In genomic region chr11:120489799-120490198, GRCh38 we compare ENCODE assay signal across 18 cellular contexts. TPM values are rescaled to one million over a fixed set of nuclear protein-coding genes. Genes with fewer than 3 reads are reported as not detected.
A peak's percentile ranks its signal among the peaks of the same experiment; 100 is the strongest.
DNase-seq lines count a peak whose midpoint lies in the region; ATAC-seq and TF ChIP-seq lines count a peak whose summit lies in the region.
"Had no signal": no experiment of that assay in that cellular context is flagged by ENCODE, and none has a peak within 500 bp of the region (broad histone marks: within the 10 kb centered on the region; RNA-seq: fewer than 3 reads in every experiment).

No MANE protein-coding gene starts in this region.

- POLR2A ChIA-PET in HEK293 (lab: Yijun Ruan, JAX), result no interaction called here

- H3K4me1 ChIP-seq in HEK293 (ENCODE audit: control insufficient read depth, insufficient read depth, low read length) (peaks cover 3% of the 10 kb centered on the region; the same call in 1 of the 2 replicates), mucosa of descending colon (ENCODE audit: low read depth) (no peaks in the 10 kb centered on the region)
- H3K4me1 ChIP-seq: BLaER1, HAP-1 had no signal

- H3K4me3 ChIP-seq in HEK293 (ENCODE audit: low read depth, low read length) (no peak overlapping the region), mucosa of descending colon (no peak overlapping the region)
- H3K4me3 ChIP-seq: BLaER1, HAP-1 had no signal

- in situ Hi-C loops in ACHN (cut with HindIII; ENCODE audit: low pct_ligation_motif_present, low pct_unique_long_range_greater_than_20kb, low sequenced_read_pairs), result no loop called here

- intact Hi-C loops in mucosa of descending colon (cut with DNase I, micrococcal nuclease), result no loop called here

- peaks cover 0 to 13% of the 10 kb centered on the region in 2 experiments; a peak in 2 of 3 replicates for H3K36me3 ChIP-seq in HEK293 (ENCODE audit: control insufficient read depth in 2 of 2, insufficient read depth in 1 of 2, low read length in 2 of 2)
- H3K36me3 ChIP-seq in mucosa of descending colon (ENCODE audit: low read depth), result no peaks in the 10 kb centered on the region

- H3K27ac ChIP-seq in HEK293 (ENCODE audit: extremely low read depth, low read depth, low read length), result no peak overlapping the region
- H3K27ac ChIP-seq: BLaER1, C4-2B had no signal

- H3K9me3 ChIP-seq in HEK293 (ENCODE audit: control insufficient read depth, insufficient read depth, low read depth, low read length) (no peaks in the 10 kb centered on the region), mucosa of descending colon (no peaks in the 10 kb centered on the region)
- H3K9me3 ChIP-seq: BLaER1, HAP-1 had no signal

- CTCF ChIA-PET in HEK293 (lab: Yijun Ruan, JAX), result interaction anchor here (1.3 kb wide), 1 partner anchor 12 kb away, joined by 5 read pairs; no protein-coding TSS in a partner anchor

- peak; percentile 88 to 90 for DNase-seq in NCI-H526 (lab: John Stamatoyannopoulos, UW)
- no peak for DNase-seq in mucosa of descending colon
- no peak for DNase-seq in ACHN
- DNase-seq in CD1c-positive myeloid dendritic cell (ENCODE audit: extremely low spot score), result no peak
- DNase-seq: Calu3; CD4-positive, alpha-beta memory T cell; COR-L47; DMS53; DMS79 treated with DMSO at 0.1 percent for 48 hours; GF-D8; GOT3 had no signal

- TF ChIP-seq CTCF in HEK293 (tag by site-specific recombination; IDR thresholded peaks at IDR 0.05) (no peak), mucosa of descending colon (IDR thresholded peaks at IDR 0.05) (no peak)

- ATAC-seq in mucosa of descending colon, result peak; percentile 68
- ATAC-seq in HG03521 (IDR thresholded peaks at IDR 0.05; ENCODE audit: unreplicated experiment), result no peak

TF ChIP-seq in HEK293, 187 proteins besides CTCF, POLR2A, EP300 and RAD21:
- TF ChIP-seq ZXDB (tag by site-specific recombination; IDR thresholded peaks at IDR 0.05), result no peak
- TF ChIP-seq, protein P1, sequence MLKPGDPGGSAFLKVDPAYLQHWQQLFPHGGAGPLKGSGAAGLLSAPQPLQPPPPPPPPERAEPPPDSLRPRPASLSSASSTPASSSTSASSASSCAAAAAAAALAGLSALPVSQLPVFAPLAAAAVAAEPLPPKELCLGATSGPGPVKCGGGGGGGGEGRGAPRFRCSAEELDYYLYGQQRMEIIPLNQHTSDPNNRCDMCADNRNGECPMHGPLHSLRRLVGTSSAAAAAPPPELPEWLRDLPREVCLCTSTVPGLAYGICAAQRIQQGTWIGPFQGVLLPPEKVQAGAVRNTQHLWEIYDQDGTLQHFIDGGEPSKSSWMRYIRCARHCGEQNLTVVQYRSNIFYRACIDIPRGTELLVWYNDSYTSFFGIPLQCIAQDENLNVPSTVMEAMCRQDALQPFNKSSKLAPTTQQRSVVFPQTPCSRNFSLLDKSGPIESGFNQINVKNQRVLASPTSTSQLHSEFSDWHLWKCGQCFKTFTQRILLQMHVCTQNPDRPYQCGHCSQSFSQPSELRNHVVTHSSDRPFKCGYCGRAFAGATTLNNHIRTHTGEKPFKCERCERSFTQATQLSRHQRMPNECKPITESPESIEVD (tag by site-specific recombination; IDR thresholded peaks at IDR 0.05), result peak; percentile 30; the same call in 1 of the 2 replicates

RNA-seq across cellular contexts. Expression of gene GRIK4, which starts 21.7 kb away (rescaled TPM):
- total RNA-seq in mucosa of descending colon, result under 1 TPM in 2 of 3 donors, not detected in 1; 0.36 to 0.51 TPM
- total RNA-seq: A172; A673; Calu3; CD4-positive, alpha-beta memory T cell had no signal

Comparison
In these comparisons a context has a peak if more than half of its experiments do, and no peak if none do; other contexts are left out.
1. DNase-seq: peak in NCI-H526 (2 of 2); none in mucosa of descending colon (0 of 3), ACHN (single experiment) and CD1c-positive myeloid dendritic cell (single experiment).